19 cellular contexts compared by ENCODE assay signal in the genomic region with DNA sequence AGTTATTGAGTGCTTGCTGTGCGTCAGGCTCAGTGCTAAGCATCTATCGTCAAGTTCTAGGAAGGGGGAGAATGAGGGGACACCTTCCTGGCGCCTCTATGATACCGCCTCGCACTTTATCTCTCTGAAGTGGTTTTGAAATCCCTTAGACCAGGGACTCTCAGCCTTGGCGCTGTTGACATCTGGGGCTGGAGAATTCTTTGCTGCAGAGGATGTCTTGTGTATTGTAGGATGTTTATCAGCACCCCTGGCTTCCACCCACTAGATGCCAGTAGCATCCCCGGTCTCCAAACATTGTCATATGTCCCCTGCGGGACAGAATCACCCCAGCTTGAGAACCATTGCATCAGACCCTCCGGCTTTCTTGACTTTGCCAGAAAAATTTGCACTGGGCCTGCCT.
DNase-seq lines count a peak whose midpoint lies in the region; ATAC-seq and TF ChIP-seq lines count a peak whose summit lies in the region.
"Had no signal": no experiment of that assay in that cellular context is flagged by ENCODE, and none has a peak within 500 bp of the region (broad histone marks: within the 10 kb centered on the region; RNA-seq: fewer than 3 reads in every experiment).

No MANE protein-coding gene starts in this region.

- no peak overlapping the region for H3K4me3 ChIP-seq in DND-41 (ENCODE audit: low read depth in 1 of 2, low read length in 2 of 2)
- no peak overlapping the region for H3K4me3 ChIP-seq in mesendoderm (ENCODE audit: low read length)
- H3K4me3 ChIP-seq: BLaER1, GM12878 had no signal

- H3K27me3 Mint-ChIP-seq in activated CD8-positive, alpha-beta memory T cell treated with anti-CD3 and anti-CD28 coated beads, Interleukin-2, amount 10 ng/mL, durations not matched to agents 7 days and 5 days: no peaks in the 10 kb centered on the region
- H3K27me3 Mint-ChIP-seq: B cell; CD4-positive, CD25-positive, alpha-beta regulatory T cell had no signal

- no peaks in the 10 kb centered on the region for H4K20me1 ChIP-seq in DND-41 (ENCODE audit: insufficient read depth, low read length)

- H3K56ac ChIP-seq in mesendoderm (ENCODE audit: low read length): no peak overlapping the region

- H2BK120ac ChIP-seq in mesendoderm (ENCODE audit: low read depth, low read length): no peak overlapping the region

- no peak overlapping the region for H2AK5ac ChIP-seq in mesendoderm (ENCODE audit: low read length)

- no peaks in the 10 kb centered on the region for H3K9me3 ChIP-seq in DND-41 (ENCODE audit: insufficient read depth, low read length, severe bottlenecking)

- H3K4ac ChIP-seq in mesendoderm (ENCODE audit: low read depth, low read length): no peak overlapping the region

- no peak for TF ChIP-seq POLR2A in erythroblast (IDR thresholded peaks at IDR 0.05; ENCODE audit: low read length)

- WGBS in mesendoderm (ENCODE audit: extremely low coverage, insufficient coverage, low lambda C conversion rate): no CpG with 5 or more reads among the region's 9 CpGs

- H2AFZ ChIP-seq in DND-41 (ENCODE audit: low read depth, low read length): no peak overlapping the region

- peak; percentile 30 for DNase-seq in activated CD8-positive, alpha-beta memory T cell treated with anti-CD3 and anti-CD28 coated beads for 24 hours
- no peak for DNase-seq in activated CD8-positive, alpha-beta memory T cell treated with anti-CD3 and anti-CD28 coated beads, Interleukin-2, amount 10 ng/mL, durations not matched to agents 7 days and 5 days
- DNase-seq in DND-41 (peak; percentile 44), mesendoderm (peak; percentile 68), erythroblast (lab: John Stamatoyannopoulos, UW) (no peak), GM20000 (ENCODE audit: low spot score) (no peak)
- DNase-seq: Caco-2; CD4-positive, CD25-positive, alpha-beta regulatory T cell; CD8-positive, alpha-beta T cell; DMS153; EL; GDM1; H7; HCEC 1CT had no signal

- H3K23ac ChIP-seq in mesendoderm (ENCODE audit: low read length): no peak overlapping the region

- ATAC-seq in activated CD8-positive, alpha-beta memory T cell treated with anti-CD3 and anti-CD28 coated beads, Interleukin-2, amount 10 ng/mL, durations not matched to agents 7 days and 5 days: no peak
- peak; percentile 65 for ATAC-seq in DND-41 (ENCODE audit: insufficient read depth, low read depth)
- ATAC-seq: CD8-positive, alpha-beta T cell; GM12878 had no signal

- H3K9me3 Mint-ChIP-seq in activated CD8-positive, alpha-beta memory T cell treated with anti-CD3 and anti-CD28 coated beads, Interleukin-2, amount 10 ng/mL, durations not matched to agents 7 days and 5 days (ENCODE audit: low read depth): no peaks in the 10 kb centered on the region
- H3K9me3 Mint-ChIP-seq: CD4-positive, CD25-positive, alpha-beta regulatory T cell; CD8-positive, alpha-beta T cell had no signal

- H3K4me2 ChIP-seq in DND-41 (ENCODE audit: insufficient read depth, low read length): no peak overlapping the region
- no peak overlapping the region for H3K4me2 ChIP-seq in mesendoderm (ENCODE audit: low read length)
- H3K4me2 ChIP-seq: BLaER1 had no signal

- H3K18ac ChIP-seq in mesendoderm (ENCODE audit: low read length): no peak overlapping the region

- H3K36me3 ChIP-seq in DND-41 (ENCODE audit: insufficient read depth, low read length) (no peaks in the 10 kb centered on the region), mesendoderm (ENCODE audit: control insufficient read depth, insufficient read depth, low read length) (no peaks in the 10 kb centered on the region)
- H3K36me3 ChIP-seq: BLaER1 had no signal

- H3K4me1 Mint-ChIP-seq in activated CD8-positive, alpha-beta memory T cell treated with anti-CD3 and anti-CD28 coated beads, Interleukin-2, amount 10 ng/mL, durations not matched to agents 7 days and 5 days: peaks cover 21% of the 10 kb centered on the region

- no peak overlapping the region for H4K5ac ChIP-seq in mesendoderm (ENCODE audit: low read length)

- peaks cover 4% of the 10 kb centered on the region for H3K36me3 Mint-ChIP-seq in activated CD8-positive, alpha-beta memory T cell treated with anti-CD3 and anti-CD28 coated beads, Interleukin-2, amount 10 ng/mL, durations not matched to agents 7 days and 5 days

- no peak overlapping the region for H2BK5ac ChIP-seq in mesendoderm (ENCODE audit: low read length)

- H3K27ac ChIP-seq in DND-41 (ENCODE audit: low read length) (no peak overlapping the region), mesendoderm (ENCODE audit: low read depth, low read length) (no peak overlapping the region)
- H3K27ac ChIP-seq: 22Rv1, BLaER1, C4-2B had no signal

- H3K79me2 ChIP-seq in DND-41 (ENCODE audit: insufficient read depth, low read length) (no peaks in the 10 kb centered on the region), mesendoderm (ENCODE audit: control insufficient read depth, insufficient read depth, low read length) (no peaks in the 10 kb centered on the region)

- CTCF ChIA-PET in activated CD8-positive, alpha-beta memory T cell treated with anti-CD3 and anti-CD28 coated beads, Interleukin-2, amount 10 ng/mL, durations not matched to agents 7 days and 5 days (lab: Charles Lee): no interaction called here

- H3K79me1 ChIP-seq in mesendoderm (ENCODE audit: low read length): no peaks in the 10 kb centered on the region

- H3K27me3 ChIP-seq in DND-41 (ENCODE audit: insufficient read depth, low read length, poor library complexity) (no peaks in the 10 kb centered on the region), mesendoderm (ENCODE audit: insufficient read depth, low read length, poor library complexity) (no peaks in the 10 kb centered on the region)
- H3K27me3 ChIP-seq: BLaER1 had no signal

- H3K4me3 Mint-ChIP-seq in activated CD8-positive, alpha-beta memory T cell treated with anti-CD3 and anti-CD28 coated beads, Interleukin-2, amount 10 ng/mL, durations not matched to agents 7 days and 5 days: no peak overlapping the region
- H3K4me3 Mint-ChIP-seq: B cell; CD4-positive, CD25-positive, alpha-beta regulatory T cell; CD8-positive, alpha-beta T cell had no signal

- H3K27ac Mint-ChIP-seq in activated CD8-positive, alpha-beta memory T cell treated with anti-CD3 and anti-CD28 coated beads, Interleukin-2, amount 10 ng/mL, durations not matched to agents 7 days and 5 days: no peak overlapping the region
- H3K27ac Mint-ChIP-seq: B cell; CD4-positive, CD25-positive, alpha-beta regulatory T cell; CD8-positive, alpha-beta T cell had no signal

- no peak overlapping the region for H3K9ac ChIP-seq in DND-41 (ENCODE audit: low read depth, low read length)
- no peak overlapping the region for H3K9ac ChIP-seq in mesendoderm (ENCODE audit: low read length)
- H3K9ac ChIP-seq: BLaER1 had no signal

- H4K8ac ChIP-seq in mesendoderm (ENCODE audit: low read depth, low read length): no peak overlapping the region

- H2BK15ac ChIP-seq in mesendoderm (replicated peaks; ENCODE audit: low read depth): no peak overlapping the region

- H3K4me1 ChIP-seq in DND-41 (ENCODE audit: insufficient read depth, low read length): peaks cover 4% of the 10 kb centered on the region
- H3K4me1 ChIP-seq in mesendoderm (ENCODE audit: control insufficient read depth, low read depth, low read length): peaks cover 3% of the 10 kb centered on the region
- H3K4me1 ChIP-seq: BLaER1 had no signal

- TF ChIP-seq CTCF in DND-41 (IDR thresholded peaks at IDR 0.05; ENCODE audit: borderline replicate concordance, extremely low read depth, low read length, poor library complexity, severe bottlenecking): no peak
- no peak for TF ChIP-seq CTCF in GM20000 (IDR thresholded peaks at IDR 0.05; ENCODE audit: extremely low read depth, missing control alignments)

Comparison
In these comparisons a context has a peak if more than half of its experiments do, and no peak if none do; other contexts are left out.
1. DNase-seq: peak in activated CD8-positive, alpha-beta memory T cell treated with anti-CD3 and anti-CD28 coated beads for 24 hours (single experiment), DND-41 (single experiment) and mesendoderm (single experiment); none in activated CD8-positive, alpha-beta memory T cell treated with anti-CD3 and anti-CD28 coated beads, Interleukin-2, amount 10 ng/mL, durations not matched to agents 7 days and 5 days (single experiment), erythroblast (0 of 2) and GM20000 (single experiment).